Comparison of ENCODE assay signal across 8 cellular contexts in genomic region chr12:124379938-124380754, GRCh38.
DNase-seq lines count a peak whose midpoint lies in the region; ATAC-seq and TF ChIP-seq lines count a peak whose summit lies in the region.

No MANE protein-coding gene starts in this region.

- H3K36me3 ChIP-seq in hepatocyte (replicated peaks; ENCODE audit: insufficient read depth, low read depth) = no peaks in the 10 kb centered on the region

- no peaks in the 10 kb centered on the region for H3K9me2 ChIP-seq in hepatocyte (replicated peaks; ENCODE audit: insufficient read depth)

- no peaks in the 10 kb centered on the region for H3K9me3 ChIP-seq in hepatocyte (ENCODE audit: low read depth)

- H3K4me1 ChIP-seq in hepatocyte (ENCODE audit: insufficient read depth) = peaks cover 9% of the 10 kb centered on the region

- H3K4me2 ChIP-seq in hepatocyte = peak overlapping the region; percentile 54

- no peak overlapping the region for H2AFZ ChIP-seq in hepatocyte

- 75% methylated on average over 29 of the region's 31 CpGs for WGBS in hepatocyte (ENCODE audit: low lambda C conversion rate, missing lambda C conversion rate)

- ATAC-seq in HG03354 (IDR thresholded peaks at IDR 0.05; ENCODE audit: poor library complexity, severe bottlenecking, unreplicated experiment) = no peak
- no peak for ATAC-seq in GM18868 (IDR thresholded peaks at IDR 0.05; ENCODE audit: unreplicated experiment)

- peaks cover 7% of the 10 kb centered on the region for H3K79me2 ChIP-seq in hepatocyte

- peak overlapping the region; percentile 61 for H3K27ac ChIP-seq in angular gyrus (ENCODE audit: low read depth, low read length)
- H3K27ac ChIP-seq in hepatocyte = peak overlapping the region; percentile 95

- H3K4me3 ChIP-seq in hepatocyte (no peak overlapping the region), skeletal muscle cell (ENCODE audit: low read depth, low read length) (no peak overlapping the region)

- peak; percentile 52 for TF ChIP-seq CTCF in hepatocyte (IDR thresholded peaks at IDR 0.05; ENCODE audit: poor library complexity)

- peak; percentile 59 for DNase-seq in GOT3 (lab: John Stamatoyannopoulos, UW)
- peak; percentile 73 for DNase-seq in hepatocyte (ENCODE audit: low spot score)
- DNase-seq in skeletal muscle cell (ENCODE audit: low read depth) = peak; percentile 67
- no peak for DNase-seq in NCI-H1048 (lab: John Stamatoyannopoulos, UW)
- DNase-seq in NCI-H2171 (lab: John Stamatoyannopoulos, UW) = no peak

- peaks cover 11% of the 10 kb centered on the region for H4K20me1 ChIP-seq in hepatocyte (ENCODE audit: insufficient read depth, poor library complexity, severe bottlenecking)

- H3K27me3 ChIP-seq in hepatocyte = no peaks in the 10 kb centered on the region

Comparison
In these comparisons a context has a peak if more than half of its experiments do, and no peak if none do; other contexts are left out.
1. DNase-seq: peak in GOT3 (single experiment), hepatocyte (single experiment) and skeletal muscle cell (single experiment); none in NCI-H1048 (single experiment) and NCI-H2171 (single experiment).